In the genomic region with DNA sequence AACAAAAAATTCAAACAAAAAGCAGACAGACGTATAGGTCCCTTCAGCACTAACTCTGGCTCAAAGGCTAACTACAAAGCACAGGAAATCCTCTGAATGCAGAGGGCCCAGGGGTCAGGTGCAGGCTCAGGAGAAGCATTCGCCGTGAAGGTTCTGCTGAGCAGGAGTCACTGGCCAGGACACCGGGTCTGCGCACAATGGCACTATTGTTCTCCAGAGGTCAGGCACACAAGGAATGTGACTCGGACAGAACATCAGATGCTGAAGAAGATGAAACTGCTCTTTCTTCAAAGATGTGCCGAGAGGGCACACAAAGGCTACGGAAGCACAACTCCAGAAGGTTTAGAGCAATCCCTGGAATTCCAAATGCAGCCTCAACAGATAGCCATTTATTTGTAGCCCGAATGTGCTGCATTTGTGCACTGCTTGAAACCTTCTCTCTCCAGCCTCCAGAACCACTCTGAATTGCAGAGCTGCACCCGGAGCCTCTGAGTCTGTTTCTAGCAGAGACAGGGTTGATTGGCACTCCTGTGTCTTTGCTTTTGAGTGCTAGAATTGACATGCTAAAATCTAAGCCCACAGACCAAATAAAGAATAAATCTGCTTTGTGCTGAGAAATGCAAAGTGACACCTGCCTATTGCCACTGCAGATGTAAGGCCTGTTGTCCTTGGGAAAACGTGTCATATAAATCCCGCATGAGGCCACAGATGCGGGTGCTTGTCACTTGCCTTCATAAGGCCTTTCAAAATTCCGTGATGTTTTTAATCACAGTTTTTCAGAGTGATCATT, we compare ENCODE assay signal across 15 cellular contexts.
DNase-seq lines count a peak whose midpoint lies in the region; ATAC-seq and TF ChIP-seq lines count a peak whose summit lies in the region.
"Had no signal": no experiment of that assay in that cellular context is flagged by ENCODE, and none has a peak within 500 bp of the region (broad histone marks: within the 10 kb centered on the region; RNA-seq: fewer than 3 reads in every experiment).

No MANE protein-coding gene starts in this region.

- no peaks in the 10 kb centered on the region for H3K79me1 ChIP-seq in trophoblast cell (ENCODE audit: low read length)

- no peaks in the 10 kb centered on the region for H3K27me3 Mint-ChIP-seq in activated T-cell treated with anti-CD3 and anti-CD28 coated beads, Interleukin-2, amount 50 U/mL, for 24 hours
- H3K27me3 Mint-ChIP-seq: central memory CD8-positive, alpha-beta T cell had no signal

- ATAC-seq in right cardiac atrium = peak; percentile 20 to 75
- ATAC-seq: esophagus mucosa had no signal

- H4K91ac ChIP-seq in trophoblast cell (ENCODE audit: low read depth, low read length) = no peak overlapping the region

- no peak overlapping the region for H2AK5ac ChIP-seq in trophoblast cell (ENCODE audit: low read length)

- H3K4me3 Mint-ChIP-seq in activated T-cell treated with anti-CD3 and anti-CD28 coated beads, Interleukin-2, amount 50 U/mL, for 24 hours = no peak overlapping the region
- H3K4me3 Mint-ChIP-seq: central memory CD8-positive, alpha-beta T cell; T-helper 2 cell treated with Interferon-gamma antibody and Interleukin-4, amounts not matched to agents 5 μg/mL and 100 μg/mL, for 36 hours had no signal

- H4K12ac ChIP-seq in trophoblast cell (ENCODE audit: low read depth, low read length) = no peak overlapping the region

- no peak for TF ChIP-seq POLR2A in ovary (IDR thresholded peaks at IDR 0.05)

- no peak overlapping the region for H2AFZ ChIP-seq in trophoblast cell (ENCODE audit: insufficient read depth, low read length, poor library complexity)
- H2AFZ ChIP-seq: PC-9 had no signal

- H3K18ac ChIP-seq in trophoblast cell (ENCODE audit: low read length) = no peak overlapping the region

- H3K4me2 ChIP-seq in trophoblast cell (ENCODE audit: low read length) = no peak overlapping the region
- H3K4me2 ChIP-seq: PC-9 had no signal

- H3K27ac ChIP-seq in right cardiac atrium (ENCODE audit: low read length) (peak overlapping the region; percentile 8), trophoblast cell (ENCODE audit: low read depth, low read length) (peak overlapping the region; percentile 20), ovary (no peak overlapping the region)
- H3K27ac ChIP-seq: HL-60, PC-9 had no signal

- no peak for TF ChIP-seq EP300 in ovary (IDR thresholded peaks at IDR 0.05)

- no peaks in the 10 kb centered on the region for H3K9me3 Mint-ChIP-seq in activated T-cell treated with anti-CD3 and anti-CD28 coated beads, Interleukin-2, amount 50 U/mL, for 24 hours
- H3K9me3 Mint-ChIP-seq: central memory CD8-positive, alpha-beta T cell; T-helper 2 cell treated with Interferon-gamma antibody and Interleukin-4, amounts not matched to agents 5 μg/mL and 100 μg/mL, for 36 hours had no signal

- H3K79me2 ChIP-seq in trophoblast cell (ENCODE audit: control insufficient read depth, insufficient read depth, low read length, poor library complexity) = no peaks in the 10 kb centered on the region

- H3K9me3 ChIP-seq in right cardiac atrium (ENCODE audit: control insufficient read depth, low read length) = no peaks in the 10 kb centered on the region
- no peaks in the 10 kb centered on the region for H3K9me3 ChIP-seq in trophoblast cell (ENCODE audit: insufficient read depth, low read depth, low read length)
- H3K9me3 ChIP-seq in BE2C = no peaks in the 10 kb centered on the region
- H3K9me3 ChIP-seq in ovary = no peaks in the 10 kb centered on the region

- intact Hi-C loops in right cardiac atrium (cut with DNase I) = loop anchor here in 2 of 4 donors (5.0 to 10.0 kb wide), 2 partner anchors 33 to 225 kb away; no protein-coding TSS in a partner anchor
- intact Hi-C loops in ovary (cut with DNase I) = no loop called here

- H3K4me3 ChIP-seq in right cardiac atrium (ENCODE audit: low read length) = no peak overlapping the region
- no peak overlapping the region for H3K4me3 ChIP-seq in trophoblast cell (ENCODE audit: low read depth, low read length)
- H3K4me3 ChIP-seq in BE2C (ENCODE audit: low read depth, low read length) = no peak overlapping the region
- H3K4me3 ChIP-seq in ovary = no peak overlapping the region
- H3K4me3 ChIP-seq: PC-9 had no signal

- no peak overlapping the region for H3K14ac ChIP-seq in trophoblast cell (ENCODE audit: low read length)

- H2BK120ac ChIP-seq in trophoblast cell (ENCODE audit: insufficient read depth, low read length, poor library complexity) = no peak overlapping the region

- H2BK5ac ChIP-seq in trophoblast cell (ENCODE audit: low read depth, low read length, poor library complexity) = peak overlapping the region; percentile 33

- H3K4me1 Mint-ChIP-seq in activated T-cell treated with anti-CD3 and anti-CD28 coated beads, Interleukin-2, amount 50 U/mL, for 24 hours (ENCODE audit: low read depth) = peaks cover 80% of the 10 kb centered on the region

- no peak for DNase-seq in activated T-cell treated with anti-CD3 and anti-CD28 coated beads, Interleukin-2, amount 50 U/mL, for 24 hours
- DNase-seq in activated T-cell treated with anti-CD3 and anti-CD28 coated beads, Interleukin-2, amount 50 U/mL, for 1 hour = no peak
- DNase-seq in NCI-H146 treated with DMSO at 0.1 percent for 48 hours (lab: John Stamatoyannopoulos, UW; ENCODE audit: unreplicated experiment) (peak; percentile 27), right cardiac atrium (peak in 1 of 3 donors; percentile 27), trophoblast cell (no peak), BE2C (no peak), GM19240 (ENCODE audit: insufficient read length, low spot score) (no peak), ovary (no peak)
- DNase-seq: DMS53, MM.1S, PC-9 had no signal

- TF ChIP-seq CTCF in BE2C (IDR thresholded peaks at IDR 0.05; ENCODE audit: low read depth, low read length) = no peak
- TF ChIP-seq CTCF in ovary (IDR thresholded peaks at IDR 0.05) = no peak

- H2BK12ac ChIP-seq in trophoblast cell (ENCODE audit: low read length) = no peak overlapping the region

- H3K36me3 Mint-ChIP-seq in activated T-cell treated with anti-CD3 and anti-CD28 coated beads, Interleukin-2, amount 50 U/mL, for 24 hours (ENCODE audit: low read depth) = peaks cover 73% of the 10 kb centered on the region

- H3K36me3 ChIP-seq in trophoblast cell (ENCODE audit: control insufficient read depth in 1 of 2, insufficient read depth in 2 of 2, low read length in 2 of 2) (peaks cover 0 to 5% of the 10 kb centered on the region in 2 experiments), BE2C (peaks cover 13% of the 10 kb centered on the region), ovary (no peaks in the 10 kb centered on the region)

- no peak overlapping the region for H3K23ac ChIP-seq in trophoblast cell (ENCODE audit: low read length)

- H4K8ac ChIP-seq in trophoblast cell (ENCODE audit: low read depth, low read length) = no peak overlapping the region

- 62% methylated on average over 14 of the region's 14 CpGs for WGBS in right cardiac atrium
- no CpG with 5 or more reads among the region's 14 CpGs for WGBS in trophoblast cell (ENCODE audit: extremely low coverage, insufficient coverage, insufficient read length)
- WGBS in ovary, 3 donors = 71 to 78% (median 78%) methylated on average over 14 of the region's 14 CpGs

- H3K27ac Mint-ChIP-seq in activated T-cell treated with anti-CD3 and anti-CD28 coated beads, Interleukin-2, amount 50 U/mL, for 24 hours = peak overlapping the region; percentile 93
- H3K27ac Mint-ChIP-seq: T-helper 2 cell treated with Interferon-gamma antibody and Interleukin-4, amounts not matched to agents 5 μg/mL and 100 μg/mL, for 36 hours had no signal

- H3K9ac ChIP-seq in trophoblast cell (ENCODE audit: low read length) = no peak overlapping the region

- H3K4ac ChIP-seq in trophoblast cell (ENCODE audit: low read depth, low read length) = no peak overlapping the region

- peaks cover 19% of the 10 kb centered on the region for H3K4me1 ChIP-seq in right cardiac atrium (ENCODE audit: control insufficient read depth, insufficient read depth, low read length)
- peaks cover 0 to 4% of the 10 kb centered on the region in 2 experiments for H3K4me1 ChIP-seq in trophoblast cell (ENCODE audit: control insufficient read depth in 1 of 2, insufficient read depth in 2 of 2, low read length in 2 of 2)
- peaks cover 34% of the 10 kb centered on the region for H3K4me1 ChIP-seq in BE2C
- peaks cover 14% of the 10 kb centered on the region for H3K4me1 ChIP-seq in ovary (ENCODE audit: insufficient read depth)

- H3K27me3 ChIP-seq in right cardiac atrium (ENCODE audit: control insufficient read depth, insufficient read depth) (no peaks in the 10 kb centered on the region), trophoblast cell (ENCODE audit: insufficient read depth, low read length) (no peaks in the 10 kb centered on the region), BE2C (no peaks in the 10 kb centered on the region), ovary (no peaks in the 10 kb centered on the region)

Comparison
In these comparisons a context has a peak if more than half of its experiments do, and no peak if none do; other contexts are left out.
1. H3K27ac ChIP-seq: peak in right cardiac atrium (single experiment) and trophoblast cell (single experiment); none in ovary (0 of 2).